21 cellular contexts compared by ENCODE assay signal in the genomic region with DNA sequence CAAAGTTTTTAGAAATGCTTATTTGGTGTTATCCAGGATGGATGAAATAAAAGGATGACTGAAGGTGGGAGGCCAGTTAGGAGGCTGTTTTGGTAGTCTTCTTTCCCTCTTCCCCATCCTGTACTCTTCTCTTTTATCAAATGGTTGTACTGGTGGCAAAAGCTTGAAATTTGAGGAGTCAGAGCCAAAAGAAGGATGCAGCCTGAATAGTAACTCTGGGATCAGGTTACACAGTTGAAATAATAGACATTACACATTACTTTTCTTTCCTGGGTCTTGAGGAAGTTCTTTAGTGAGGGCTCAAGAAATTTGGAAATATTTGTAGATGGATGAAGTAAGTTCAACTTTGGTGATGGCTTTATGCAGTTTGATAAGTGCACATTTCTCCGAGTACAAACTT.
"Had no signal": no experiment of that assay in that cellular context is flagged by ENCODE, and none has a peak within 500 bp of the region (broad histone marks: within the 10 kb centered on the region; RNA-seq: fewer than 3 reads in every experiment).

No MANE protein-coding gene starts in this region.

- H3K27ac ChIP-seq: adrenal gland, ascending aorta, breast epithelium, colonic mucosa, dorsolateral prefrontal cortex, foreskin keratinocyte, spleen, testis, uterus had no signal

- H3K36me3 ChIP-seq: adrenal gland, ascending aorta, breast epithelium, colonic mucosa, spleen, uterus had no signal

- H3K9me3 ChIP-seq: adrenal gland, colonic mucosa, testis, uterus had no signal

- H3K4me3 ChIP-seq: adrenal gland, ascending aorta, breast epithelium, colonic mucosa, dorsolateral prefrontal cortex, spleen, testis, uterus had no signal

- H3K4me1 ChIP-seq: adrenal gland, ascending aorta, breast epithelium, colonic mucosa, spleen, testis, uterus had no signal

- H3K27me3 ChIP-seq: adrenal gland, ascending aorta, breast epithelium, colonic mucosa, dorsolateral prefrontal cortex, foreskin keratinocyte, spleen, testis, uterus had no signal

- DNase-seq: activated CD4-positive, alpha-beta T cell treated with anti-CD3 and anti-CD28 coated beads for 1 hour; activated CD4-positive, alpha-beta T cell treated with anti-CD3 and anti-CD28 coated beads, Interleukin-2, amount 50 U/mL, for 1 hour; activated CD8-positive, alpha-beta T cell treated with anti-CD3 and anti-CD28 coated beads, Interleukin-2, amount 10 ng/mL, durations not matched to agents 7 days and 5 days; activated gamma-delta T cell treated with Interleukin-2 at 50 U/mL for 16 hours; adrenal gland; colonic mucosa; dorsolateral prefrontal cortex; effector memory CD8-positive, alpha-beta T cell; foreskin keratinocyte; left ventricle myocardium superior; mammary epithelial cell; natural killer cell; retina; spleen; stimulated activated CD4-positive, alpha-beta T cell treated with anti-CD3 and anti-CD28 coated beads, Interleukin-4, amount 100 ng/mL, for 1 hour; stimulated activated naive CD4-positive, alpha-beta T cell; testis; trophoblast cell; uterus had no signal
